ENCODE assay signal across 1 cellular context in the genomic region with DNA sequence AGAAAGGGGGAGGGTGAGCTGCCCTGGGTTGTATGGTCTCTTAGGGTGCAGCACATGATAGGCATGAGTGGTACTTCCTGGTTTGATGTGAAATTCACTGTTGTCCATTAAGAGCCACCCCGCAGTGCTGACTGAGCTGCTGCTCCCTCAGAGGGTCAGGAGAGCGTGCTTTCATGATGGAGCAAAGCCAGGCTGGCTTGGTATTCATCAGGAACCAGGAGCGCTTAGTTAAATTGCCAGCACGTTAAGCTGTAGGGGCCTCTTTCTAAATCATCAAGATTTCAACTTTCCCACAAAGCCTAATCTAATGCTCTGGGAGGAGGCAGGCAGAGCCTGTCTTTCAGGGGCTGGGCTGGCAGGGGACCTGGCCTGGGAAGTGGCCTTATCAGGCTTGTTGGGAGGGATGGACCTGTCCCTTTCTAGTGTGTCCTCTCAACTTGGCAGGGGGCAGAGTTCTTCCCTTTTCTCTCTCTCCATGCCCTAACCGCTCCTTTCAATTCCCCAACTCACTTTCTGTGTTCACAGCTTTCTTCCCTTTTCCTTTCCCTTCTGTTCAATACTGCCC.
TF ChIP-seq lines count a peak whose summit lies in the region.

No MANE protein-coding gene starts in this region.

TF ChIP-seq in HEK293, 187 proteins besides CTCF, POLR2A, EP300 and RAD21 (continued from another document and continues in another):
- TF ChIP-seq ZBTB11 (tag by site-specific recombination; conservative IDR thresholded peaks at IDR 0.05; ENCODE audit: low read depth) (0 out of 2 replicates have a peak, but pooled peaks have one; percentile 0), ZNF202 (tag by site-specific recombination; IDR thresholded peaks at IDR 0.05; ENCODE audit: borderline replicate concordance) (no peak), KLF8 (tag by site-specific recombination; IDR thresholded peaks at IDR 0.05) (no peak), KLF10 (tag by site-specific recombination; IDR thresholded peaks at IDR 0.05) (no peak), EGR2 (tag by site-specific recombination; IDR thresholded peaks at IDR 0.05; ENCODE audit: low read depth) (no peak), ZNF146 (tag by site-specific recombination; IDR thresholded peaks at IDR 0.05) (no peak), ZNF664 (tag by site-specific recombination; IDR thresholded peaks at IDR 0.05) (no peak), GFI1B (tag by site-specific recombination; IDR thresholded peaks at IDR 0.05) (no peak), MYNN (tag by site-specific recombination; IDR thresholded peaks at IDR 0.05; ENCODE audit: borderline replicate concordance) (no peak), ZBTB20 (tag by site-specific recombination; IDR thresholded peaks at IDR 0.05) (no peak), REPIN1 (tag by site-specific recombination; IDR thresholded peaks at IDR 0.05; ENCODE audit: low read depth) (no peak), RBAK (tag by site-specific recombination; IDR thresholded peaks at IDR 0.05) (no peak), HOXC10 (CRISPR knock-in tag; IDR thresholded peaks at IDR 0.05) (no peak), ZNF670 (tag by site-specific recombination; IDR thresholded peaks at IDR 0.05; ENCODE audit: low read depth) (no peak), PRDM2 (tag by site-specific recombination; IDR thresholded peaks at IDR 0.05; ENCODE audit: borderline replicate concordance) (no peak), ZNF658 (tag by site-specific recombination; IDR thresholded peaks at IDR 0.05) (no peak), ZSCAN30 (tag by site-specific recombination; IDR thresholded peaks at IDR 0.05) (peak; percentile 66; the same call in 1 of the 2 replicates), ZNF138 (tag by site-specific recombination; IDR thresholded peaks at IDR 0.05; ENCODE audit: borderline replicate concordance) (no peak), ZXDB (tag by site-specific recombination; IDR thresholded peaks at IDR 0.05) (no peak), ZNF280C (tag by site-specific recombination; IDR thresholded peaks at IDR 0.05) (no peak), HOXA7 (CRISPR knock-in tag; IDR thresholded peaks at IDR 0.05; ENCODE audit: borderline replicate concordance) (no peak), ZNF362 (tag by site-specific recombination; IDR thresholded peaks at IDR 0.05) (no peak), ZNF488 (tag by site-specific recombination; IDR thresholded peaks at IDR 0.05) (no peak), ZNF274 (IDR thresholded peaks at IDR 0.05; ENCODE audit: low read length) (no peak), ZNF274 (tag by site-specific recombination; IDR thresholded peaks at IDR 0.05; ENCODE audit: borderline replicate concordance) (no peak), ZNF169 (tag by site-specific recombination; IDR thresholded peaks at IDR 0.05) (no peak), ZBTB21 (tag by site-specific recombination; IDR thresholded peaks at IDR 0.05) (no peak), ZNF140 (tag by site-specific recombination; IDR thresholded peaks at IDR 0.05) (no peak)
- TF ChIP-seq, protein P1, sequence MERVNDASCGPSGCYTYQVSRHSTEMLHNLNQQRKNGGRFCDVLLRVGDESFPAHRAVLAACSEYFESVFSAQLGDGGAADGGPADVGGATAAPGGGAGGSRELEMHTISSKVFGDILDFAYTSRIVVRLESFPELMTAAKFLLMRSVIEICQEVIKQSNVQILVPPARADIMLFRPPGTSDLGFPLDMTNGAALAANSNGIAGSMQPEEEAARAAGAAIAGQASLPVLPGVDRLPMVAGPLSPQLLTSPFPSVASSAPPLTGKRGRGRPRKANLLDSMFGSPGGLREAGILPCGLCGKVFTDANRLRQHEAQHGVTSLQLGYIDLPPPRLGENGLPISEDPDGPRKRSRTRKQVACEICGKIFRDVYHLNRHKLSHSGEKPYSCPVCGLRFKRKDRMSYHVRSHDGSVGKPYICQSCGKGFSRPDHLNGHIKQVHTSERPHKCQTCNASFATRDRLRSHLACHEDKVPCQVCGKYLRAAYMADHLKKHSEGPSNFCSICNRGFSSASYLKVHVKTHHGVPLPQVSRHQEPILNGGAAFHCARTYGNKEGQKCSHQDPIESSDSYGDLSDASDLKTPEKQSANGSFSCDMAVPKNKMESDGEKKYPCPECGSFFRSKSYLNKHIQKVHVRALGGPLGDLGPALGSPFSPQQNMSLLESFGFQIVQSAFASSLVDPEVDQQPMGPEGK (tag by site-specific recombination; IDR thresholded peaks at IDR 0.05), result 0 out of 2 replicates have a peak, but pooled peaks have one; percentile 17
- TF ChIP-seq, protein P2, sequence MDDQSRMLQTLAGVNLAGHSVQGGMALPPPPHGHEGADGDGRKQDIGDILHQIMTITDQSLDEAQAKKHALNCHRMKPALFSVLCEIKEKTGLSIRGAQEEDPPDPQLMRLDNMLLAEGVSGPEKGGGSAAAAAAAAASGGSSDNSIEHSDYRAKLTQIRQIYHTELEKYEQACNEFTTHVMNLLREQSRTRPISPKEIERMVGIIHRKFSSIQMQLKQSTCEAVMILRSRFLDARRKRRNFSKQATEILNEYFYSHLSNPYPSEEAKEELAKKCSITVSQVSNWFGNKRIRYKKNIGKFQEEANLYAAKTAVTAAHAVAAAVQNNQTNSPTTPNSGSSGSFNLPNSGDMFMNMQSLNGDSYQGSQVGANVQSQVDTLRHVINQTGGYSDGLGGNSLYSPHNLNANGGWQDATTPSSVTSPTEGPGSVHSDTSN (CRISPR knock-in tag; IDR thresholded peaks at IDR 0.05), result no peak
- TF ChIP-seq, protein P3, sequence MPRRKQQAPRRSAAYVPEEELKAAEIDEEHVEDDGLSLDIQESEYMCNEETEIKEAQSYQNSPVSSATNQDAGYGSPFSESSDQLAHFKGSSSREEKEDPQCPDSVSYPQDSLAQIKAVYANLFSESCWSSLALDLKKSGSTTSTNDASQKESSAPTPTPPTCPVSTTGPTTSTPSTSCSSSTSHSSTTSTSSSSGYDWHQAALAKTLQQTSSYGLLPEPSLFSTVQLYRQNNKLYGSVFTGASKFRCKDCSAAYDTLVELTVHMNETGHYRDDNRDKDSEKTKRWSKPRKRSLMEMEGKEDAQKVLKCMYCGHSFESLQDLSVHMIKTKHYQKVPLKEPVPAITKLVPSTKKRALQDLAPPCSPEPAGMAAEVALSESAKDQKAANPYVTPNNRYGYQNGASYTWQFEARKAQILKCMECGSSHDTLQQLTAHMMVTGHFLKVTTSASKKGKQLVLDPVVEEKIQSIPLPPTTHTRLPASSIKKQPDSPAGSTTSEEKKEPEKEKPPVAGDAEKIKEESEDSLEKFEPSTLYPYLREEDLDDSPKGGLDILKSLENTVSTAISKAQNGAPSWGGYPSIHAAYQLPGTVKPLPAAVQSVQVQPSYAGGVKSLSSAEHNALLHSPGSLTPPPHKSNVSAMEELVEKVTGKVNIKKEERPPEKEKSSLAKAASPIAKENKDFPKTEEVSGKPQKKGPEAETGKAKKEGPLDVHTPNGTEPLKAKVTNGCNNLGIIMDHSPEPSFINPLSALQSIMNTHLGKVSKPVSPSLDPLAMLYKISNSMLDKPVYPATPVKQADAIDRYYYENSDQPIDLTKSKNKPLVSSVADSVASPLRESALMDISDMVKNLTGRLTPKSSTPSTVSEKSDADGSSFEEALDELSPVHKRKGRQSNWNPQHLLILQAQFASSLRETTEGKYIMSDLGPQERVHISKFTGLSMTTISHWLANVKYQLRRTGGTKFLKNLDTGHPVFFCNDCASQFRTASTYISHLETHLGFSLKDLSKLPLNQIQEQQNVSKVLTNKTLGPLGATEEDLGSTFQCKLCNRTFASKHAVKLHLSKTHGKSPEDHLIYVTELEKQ (tag by site-specific recombination; IDR thresholded peaks at IDR 0.05; ENCODE audit: borderline replicate concordance), result no peak
- TF ChIP-seq, protein P4, sequence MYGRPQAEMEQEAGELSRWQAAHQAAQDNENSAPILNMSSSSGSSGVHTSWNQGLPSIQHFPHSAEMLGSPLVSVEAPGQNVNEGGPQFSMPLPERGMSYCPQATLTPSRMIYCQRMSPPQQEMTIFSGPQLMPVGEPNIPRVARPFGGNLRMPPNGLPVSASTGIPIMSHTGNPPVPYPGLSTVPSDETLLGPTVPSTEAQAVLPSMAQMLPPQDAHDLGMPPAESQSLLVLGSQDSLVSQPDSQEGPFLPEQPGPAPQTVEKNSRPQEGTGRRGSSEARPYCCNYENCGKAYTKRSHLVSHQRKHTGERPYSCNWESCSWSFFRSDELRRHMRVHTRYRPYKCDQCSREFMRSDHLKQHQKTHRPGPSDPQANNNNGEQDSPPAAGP (tag by site-specific recombination; IDR thresholded peaks at IDR 0.05), result 0 out of 2 replicates have a peak, but pooled peaks have one; percentile 30
